In the genomic region with DNA sequence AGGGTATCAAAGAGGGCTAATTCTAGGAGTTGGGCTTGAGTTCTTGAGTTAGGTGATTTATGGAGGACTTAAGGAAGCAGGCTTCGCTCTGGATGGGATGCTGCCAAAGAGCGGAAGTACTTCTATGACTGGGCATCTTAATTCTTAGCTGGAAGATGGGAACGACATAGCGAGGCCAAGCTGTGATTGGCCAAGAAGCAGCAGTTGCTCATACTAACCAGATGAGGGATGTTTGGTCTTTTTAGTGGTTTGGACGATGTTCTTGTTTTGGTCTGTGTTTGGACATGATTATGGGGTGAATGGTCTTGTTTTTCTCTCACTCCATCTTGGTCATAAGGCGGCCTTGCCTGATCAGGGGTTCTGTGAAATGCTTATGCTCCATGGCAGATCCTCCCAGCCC, we compare ENCODE assay signal across 17 cellular contexts. TPM values are rescaled to one million over a fixed set of nuclear protein-coding genes. Genes with fewer than 3 reads are reported as not detected.
DNase-seq lines count a peak whose midpoint lies in the region; ATAC-seq and TF ChIP-seq lines count a peak whose summit lies in the region.
"Had no signal": no experiment of that assay in that cellular context is flagged by ENCODE, and none has a peak within 500 bp of the region (broad histone marks: within the 10 kb centered on the region; RNA-seq: fewer than 3 reads in every experiment).

No MANE protein-coding gene starts in this region.

- no peaks in the 10 kb centered on the region for H3K9me3 Mint-ChIP-seq in natural killer cell
- H3K9me3 Mint-ChIP-seq: H9, IgD-negative memory B cell had no signal

- ATAC-seq in HG03045 (IDR thresholded peaks at IDR 0.05; ENCODE audit: unreplicated experiment) (no peak), natural killer cell (no peak)

- no peak overlapping the region for H3K4me3 Mint-ChIP-seq in natural killer cell
- H3K4me3 Mint-ChIP-seq: CD8-positive, alpha-beta memory T cell; H9; IgD-negative memory B cell had no signal

- TF ChIP-seq CTCF in natural killer cell (IDR thresholded peaks at IDR 0.05) = no peak

- no peak overlapping the region for H3K27ac Mint-ChIP-seq in natural killer cell
- H3K27ac Mint-ChIP-seq: CD8-positive, alpha-beta memory T cell; IgD-negative memory B cell had no signal

- intact Hi-C loops in natural killer cell (cut with micrococcal nuclease) = no loop called here

- H3K4me1 Mint-ChIP-seq in natural killer cell = no peaks in the 10 kb centered on the region
- H3K4me1 Mint-ChIP-seq: CD8-positive, alpha-beta memory T cell had no signal

- DNase-seq in AG08396 (ENCODE audit: low spot score) = peak; percentile 40
- peak; percentile 17 for DNase-seq in RPMI7951 (ENCODE audit: low read depth)
- peak; percentile 6 for DNase-seq in fibroblast of gingiva (ENCODE audit: low read depth)
- DNase-seq in non-pigmented ciliary epithelial cell (ENCODE audit: low read depth) = peak; percentile 28
- no peak for DNase-seq in activated CD4-positive, alpha-beta T cell treated with anti-CD3 and anti-CD28 coated beads, Interleukin-2, amount 50 U/mL, for 1 hour
- no peak for DNase-seq in central memory CD4-positive, alpha-beta T cell
- no peak for DNase-seq in natural killer cell
- DNase-seq: 8988T; ACHN; CD8-positive, alpha-beta memory T cell; DMS53; GF-D8; GOT3; H9 had no signal

- H3K36me3 Mint-ChIP-seq in natural killer cell = no peaks in the 10 kb centered on the region

- peaks cover 5 to 6% of the 10 kb centered on the region in 2 donors for H3K27me3 Mint-ChIP-seq in natural killer cell (ENCODE audit: low read depth in 2 of 2)
- H3K27me3 Mint-ChIP-seq: IgD-negative memory B cell had no signal

RNA-seq across cellular contexts. Expression of gene KCNK12, which starts 34.1 kb away (rescaled TPM):
- not detected in 2 replicates for total RNA-seq in RPMI7951 (2014; rRNA removed; shearing (Covaris generic))
- total RNA-seq in natural killer cell = under 1 TPM; 0.26 to 0.54 (median 0.50) TPM
- total RNA-seq: HT-29 had no signal

Comparison
In these comparisons a context has a peak if more than half of its experiments do, and no peak if none do; other contexts are left out.
1. DNase-seq: peak in AG08396 (single experiment), RPMI7951 (single experiment), fibroblast of gingiva (single experiment) and non-pigmented ciliary epithelial cell (single experiment); none in activated CD4-positive, alpha-beta T cell treated with anti-CD3 and anti-CD28 coated beads, Interleukin-2, amount 50 U/mL, for 1 hour (single experiment), central memory CD4-positive, alpha-beta T cell (single experiment) and natural killer cell (single experiment).